Comparison of ENCODE assay signal across 13 cellular contexts in the genomic region with DNA sequence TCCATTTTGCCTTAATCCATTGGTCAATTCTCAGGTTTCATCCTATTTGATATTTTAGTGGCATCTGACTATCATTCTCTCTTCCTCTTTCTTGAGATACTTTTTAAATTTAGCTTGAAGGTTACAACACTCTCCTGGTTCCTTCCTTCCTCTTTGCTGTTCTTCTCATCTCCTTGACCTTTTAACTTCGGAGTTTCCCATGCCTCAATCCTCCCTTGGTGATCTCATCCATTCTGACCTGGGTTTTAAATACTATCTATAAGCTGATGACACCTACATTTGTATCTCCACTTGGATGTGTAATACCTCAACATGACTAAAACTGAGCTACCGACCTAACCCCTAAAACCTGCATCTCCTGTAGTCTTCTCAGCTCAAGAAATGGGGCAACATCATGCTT. TPM values are rescaled to one million over a fixed set of nuclear protein-coding genes. Genes with fewer than 3 reads are reported as not detected.
A peak's percentile ranks its signal among the peaks of the same experiment; 100 is the strongest.
DNase-seq lines count a peak whose midpoint lies in the region; FAIRE-seq and TF ChIP-seq lines count a peak whose summit lies in the region.
"Had no signal": no experiment of that assay in that cellular context is flagged by ENCODE, and none has a peak within 500 bp of the region (broad histone marks: within the 10 kb centered on the region; RNA-seq: fewer than 3 reads in every experiment).

No MANE protein-coding gene starts in this region.

- peak; percentile 35 for FAIRE-seq in GM12891 (lab: Jason Lieb, UNC)

- CTCF ChIA-PET in HEK293T (lab: Yijun Ruan, JAX): no interaction called here

- POLR2A ChIA-PET in HEK293T (lab: Yijun Ruan, JAX): interaction anchor here (0.6 to 1.2 kb wide), 3 partner anchors 10 to 50 kb away, joined by 3 read pairs; a partner anchor contains a TSS

- TF ChIP-seq POLR2A in GM12891 (IDR thresholded peaks at IDR 0.05; ENCODE audit: low read depth, low read length): 0 out of 2 replicates have a peak, but pooled peaks have one; percentile 34

- DNase-seq in CD1c-positive myeloid dendritic cell (ENCODE audit: extremely low spot score): peak; percentile 86
- no peak for DNase-seq in GM12891 (ENCODE audit: insufficient read length, low spot score)
- DNase-seq in OCI-M1 (lab: John Stamatoyannopoulos, UW): peak; percentile 64
- DNase-seq in kidney tubule cell (ENCODE audit: low spot score): peak; percentile 32
- no peak for DNase-seq in HEK293T (ENCODE audit: extremely low spot score)
- DNase-seq in NCI-H1092 treated with DMSO at 0.1 percent for 48 hours (lab: John Stamatoyannopoulos, UW): no peak
- no peak for DNase-seq in occipital lobe (lab: John Stamatoyannopoulos, UW)
- DNase-seq: effector memory CD8-positive, alpha-beta T cell; H7; left ventricle myocardium superior; NCI-H2107; stimulated activated CD4-positive, alpha-beta T cell treated with anti-CD3 and anti-CD28 coated beads, Interleukin-4, amount 100 ng/mL, for 4 hours; stimulated activated naive CD4-positive, alpha-beta T cell treated with Interleukin-2 at 50 U/mL for 16 hours had no signal

TF ChIP-seq in GM12891, 5 proteins besides CTCF, POLR2A, EP300 and RAD21:
- TF ChIP-seq POLR2AphosphoS5 (IDR thresholded peaks at IDR 0.05; ENCODE audit: low read depth, low read length): no peak
- TF ChIP-seq TAF1 (IDR thresholded peaks at IDR 0.05; ENCODE audit: low read depth, low read length): no peak
- peak; percentile 92 for TF ChIP-seq SPI1 (IDR thresholded peaks at IDR 0.05; ENCODE audit: low read depth, low read length)
- TF ChIP-seq PAX5 (IDR thresholded peaks at IDR 0.05; ENCODE audit: insufficient read depth, low read length, severe bottlenecking): no peak
- no peak for TF ChIP-seq POU2F2 (IDR thresholded peaks at IDR 0.05; ENCODE audit: low read depth, low read length)

TF ChIP-seq in HEK293T, 16 proteins besides CTCF, POLR2A, EP300 and RAD21:
- TF ChIP-seq L3MBTL2 (conservative IDR thresholded peaks at IDR 0.05) (no peak), NFRKB (IDR thresholded peaks at IDR 0.05) (no peak), FOXA1 (IDR thresholded peaks at IDR 0.05) (no peak), ELF4 (IDR thresholded peaks at IDR 0.05) (no peak), ZNF384 (IDR thresholded peaks at IDR 0.05) (no peak), SP1 (IDR thresholded peaks at IDR 0.05) (no peak), CTBP1 (IDR thresholded peaks at IDR 0.05; ENCODE audit: borderline replicate concordance) (no peak), FOXK2 (IDR thresholded peaks at IDR 0.05) (no peak), HDGF (IDR thresholded peaks at IDR 0.05; ENCODE audit: borderline replicate concordance) (no peak)

RNA-seq across cellular contexts. Expression of a gene that starts 4.8 kb away (rescaled TPM):
- 16.8 TPM for polyA plus RNA-seq in GM12891 (2012; ENCODE audit: low read depth, missing spikeins)
- total RNA-seq in occipital lobe: 6.9 TPM

RNA-seq across cellular contexts. Expression of a gene that starts 22.7 kb away (rescaled TPM):
- 191 TPM for polyA plus RNA-seq in GM12891 (2012; ENCODE audit: low read depth, missing spikeins)
- total RNA-seq in occipital lobe: 82.0 TPM

RNA-seq across cellular contexts. Expression of a gene that starts 50.0 kb away (rescaled TPM):
- 34.5 TPM for polyA plus RNA-seq in GM12891 (2012; ENCODE audit: low read depth, missing spikeins)
- 26.4 TPM for total RNA-seq in occipital lobe

Comparison
In these comparisons a context has a peak if more than half of its experiments do, and no peak if none do; other contexts are left out.
1. DNase-seq: peak in CD1c-positive myeloid dendritic cell (single experiment), OCI-M1 (single experiment) and kidney tubule cell (single experiment); none in GM12891 (single experiment), HEK293T (single experiment), NCI-H1092 treated with DMSO at 0.1 percent for 48 hours (single experiment) and occipital lobe (single experiment).